In genomic region chr10:126843299-126843934, GRCh38 we compare ENCODE assay signal across 1 cellular context.
TF ChIP-seq lines count a peak whose summit lies in the region.

No MANE protein-coding gene starts in this region.

TF ChIP-seq in H1, 55 proteins besides CTCF, POLR2A, EP300 and RAD21:
- no peak for TF ChIP-seq TEAD4 (IDR thresholded peaks at IDR 0.05; ENCODE audit: low read depth, low read length)
- TF ChIP-seq YY1 (IDR thresholded peaks at IDR 0.05; ENCODE audit: low read depth, low read length), result no peak
- TF ChIP-seq MAX (IDR thresholded peaks at IDR 0.05), result no peak
- no peak for TF ChIP-seq ASH2L (IDR thresholded peaks at IDR 0.05; ENCODE audit: low read length)
- TF ChIP-seq SIN3A (conservative IDR thresholded peaks at IDR 0.05 in 1 of 2, IDR thresholded peaks at IDR 0.05 in 1 of 2; ENCODE audit: low read depth in 1 of 2, low read length in 2 of 2), result no peak
- TF ChIP-seq HDAC2 (IDR thresholded peaks at IDR 0.05; ENCODE audit: borderline replicate concordance in 1 of 2, low read depth in 2 of 2, low read length in 2 of 2), result no peak
- no peak for TF ChIP-seq CEBPB (IDR thresholded peaks at IDR 0.05; ENCODE audit: low read depth, low read length)
- no peak for TF ChIP-seq CTBP2 (IDR thresholded peaks at IDR 0.05; ENCODE audit: borderline replicate concordance, insufficient read depth, insufficient read length, low read length)
- TF ChIP-seq CHD1 (IDR thresholded peaks at IDR 0.05; ENCODE audit: low read depth, low read length), result no peak
- no peak for TF ChIP-seq JUND (IDR thresholded peaks at IDR 0.05; ENCODE audit: low read length)
- no peak for TF ChIP-seq SUZ12 (IDR thresholded peaks at IDR 0.05; ENCODE audit: low read length)
- no peak for TF ChIP-seq HDAC6 (IDR thresholded peaks at IDR 0.05; ENCODE audit: low read depth, low read length)
- no peak for TF ChIP-seq FOSL1 (IDR thresholded peaks at IDR 0.05; ENCODE audit: insufficient read depth, low read depth, low read length)
- no peak for TF ChIP-seq TAF7 (optimal IDR thresholded peaks at IDR 0.05; ENCODE audit: borderline replicate concordance, low read depth, low read length)
- TF ChIP-seq RBBP5 (IDR thresholded peaks at IDR 0.05; ENCODE audit: borderline replicate concordance, low read depth, low read length), result no peak
- no peak for TF ChIP-seq MAFK (IDR thresholded peaks at IDR 0.05; ENCODE audit: low read depth, low read length)
- TF ChIP-seq ATF3 (IDR thresholded peaks at IDR 0.05; ENCODE audit: insufficient read depth, low read depth, low read length), result no peak
- no peak for TF ChIP-seq EGR1 (IDR thresholded peaks at IDR 0.05; ENCODE audit: borderline replicate concordance, low read depth, low read length)
- no peak for TF ChIP-seq BCL11A (IDR thresholded peaks at IDR 0.05; ENCODE audit: low read depth in 2 of 2, low read length in 2 of 2)
- TF ChIP-seq GABPA (IDR thresholded peaks at IDR 0.05; ENCODE audit: borderline replicate concordance, insufficient read depth, low read length), result no peak
